28 cellular contexts compared by ENCODE assay signal in the genomic region with DNA sequence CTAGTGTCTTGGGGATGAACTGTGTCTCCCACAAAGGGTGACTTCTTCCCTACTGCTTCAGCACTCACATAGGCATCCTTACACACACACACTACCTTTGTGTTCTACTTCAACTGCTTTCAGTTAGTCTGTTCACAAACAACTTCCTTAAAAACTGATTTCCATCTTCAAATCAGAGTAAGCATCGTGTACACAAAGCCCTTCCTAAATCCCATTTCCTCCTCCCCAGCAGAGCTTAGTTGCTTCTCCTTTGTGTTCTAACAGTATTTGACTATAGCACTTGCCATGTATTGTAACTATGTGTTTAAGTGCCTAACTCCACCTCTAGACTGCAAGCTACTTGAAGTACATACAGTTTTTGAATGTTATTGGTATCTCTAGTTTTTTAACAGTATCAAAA.
DNase-seq lines count a peak whose midpoint lies in the region; ATAC-seq and TF ChIP-seq lines count a peak whose summit lies in the region.
"Had no signal": no experiment of that assay in that cellular context is flagged by ENCODE, and none has a peak within 500 bp of the region (broad histone marks: within the 10 kb centered on the region; RNA-seq: fewer than 3 reads in every experiment).

No MANE protein-coding gene starts in this region.

- H3K27me3 Mint-ChIP-seq in dendritic cell treated with granulocyte-macrophage colony-stimulating factor and Interleukin-4, amounts not matched to agents 40 ng/mL and 50 ng/mL, for 4 days = no peaks in the 10 kb centered on the region
- H3K27me3 Mint-ChIP-seq in activated CD8-positive, alpha-beta T cell treated with anti-CD3 and anti-CD28 coated beads, Interleukin-2, amount 10 ng/mL, durations not matched to agents 7 days and 5 days (ENCODE audit: low read depth) = no peaks in the 10 kb centered on the region
- H3K27me3 Mint-ChIP-seq: activated CD4-positive, alpha-beta T cell treated with anti-CD3 and anti-CD28 coated beads for 36 hours; activated CD8-positive, alpha-beta T cell treated with anti-CD3 and anti-CD28 coated beads for 36 hours; activated naive CD4-positive, alpha-beta T cell treated with anti-CD3 and anti-CD28 coated beads, Interleukin-2, amount 50 U/mL, for 24 hours had no signal

- peak overlapping the region; percentile 48 for H3K27ac Mint-ChIP-seq in dendritic cell treated with granulocyte-macrophage colony-stimulating factor and Interleukin-4, amounts not matched to agents 40 ng/mL and 50 ng/mL, for 4 days
- H3K27ac Mint-ChIP-seq in activated CD8-positive, alpha-beta T cell treated with anti-CD3 and anti-CD28 coated beads, Interleukin-2, amount 10 ng/mL, durations not matched to agents 7 days and 5 days = no peak overlapping the region
- H3K27ac Mint-ChIP-seq: activated CD4-positive, alpha-beta T cell treated with anti-CD3 and anti-CD28 coated beads for 36 hours; activated CD8-positive, alpha-beta T cell treated with anti-CD3 and anti-CD28 coated beads for 36 hours; B cell; GM23338; HFFc6; T-helper 2 cell treated with Interferon-gamma antibody and Interleukin-4, amounts not matched to agents 5 μg/mL and 100 μg/mL, for 36 hours had no signal

- no peaks in the 10 kb centered on the region for H3K36me3 Mint-ChIP-seq in dendritic cell treated with granulocyte-macrophage colony-stimulating factor and Interleukin-4, amounts not matched to agents 40 ng/mL and 50 ng/mL, for 4 days (ENCODE audit: low read depth)
- H3K36me3 Mint-ChIP-seq in activated CD8-positive, alpha-beta T cell treated with anti-CD3 and anti-CD28 coated beads, Interleukin-2, amount 10 ng/mL, durations not matched to agents 7 days and 5 days (ENCODE audit: low read depth) = peaks cover 14% of the 10 kb centered on the region

- no peaks in the 10 kb centered on the region for H3K27me3 ChIP-seq in cardiac muscle cell
- H3K27me3 ChIP-seq: pancreas, Peyer's patch, suprapubic skin had no signal

- peaks cover 12% of the 10 kb centered on the region for H3K9me3 Mint-ChIP-seq in dendritic cell treated with granulocyte-macrophage colony-stimulating factor and Interleukin-4, amounts not matched to agents 40 ng/mL and 50 ng/mL, for 4 days
- H3K9me3 Mint-ChIP-seq in activated CD8-positive, alpha-beta T cell treated with anti-CD3 and anti-CD28 coated beads, Interleukin-2, amount 10 ng/mL, durations not matched to agents 7 days and 5 days (ENCODE audit: insufficient read depth) = peaks cover 14% of the 10 kb centered on the region
- H3K9me3 Mint-ChIP-seq: HFFc6 had no signal

- H3K4me3 Mint-ChIP-seq in dendritic cell treated with granulocyte-macrophage colony-stimulating factor and Interleukin-4, amounts not matched to agents 40 ng/mL and 50 ng/mL, for 4 days = no peak overlapping the region
- H3K4me3 Mint-ChIP-seq in activated CD8-positive, alpha-beta T cell treated with anti-CD3 and anti-CD28 coated beads, Interleukin-2, amount 10 ng/mL, durations not matched to agents 7 days and 5 days = no peak overlapping the region
- H3K4me3 Mint-ChIP-seq: activated CD4-positive, alpha-beta T cell treated with anti-CD3 and anti-CD28 coated beads for 36 hours; activated CD8-positive, alpha-beta T cell treated with anti-CD3 and anti-CD28 coated beads for 36 hours; activated naive CD4-positive, alpha-beta T cell treated with anti-CD3 and anti-CD28 coated beads, Interleukin-2, amount 50 U/mL, for 24 hours; B cell; GM23338; HFFc6; T-helper 2 cell treated with Interferon-gamma antibody and Interleukin-4, amounts not matched to agents 5 μg/mL and 100 μg/mL, for 36 hours had no signal

- no peak for TF ChIP-seq POLR2A in NB4 (IDR thresholded peaks at IDR 0.05; ENCODE audit: extremely low read depth, insufficient read length)

- H3K4me1 ChIP-seq in cardiac muscle cell (ENCODE audit: low read depth) = peaks cover 41% of the 10 kb centered on the region
- H3K4me1 ChIP-seq: suprapubic skin had no signal

- H3K36me3 ChIP-seq in cardiac muscle cell = no peaks in the 10 kb centered on the region
- H3K36me3 ChIP-seq: pancreas, Peyer's patch, suprapubic skin had no signal

- no peaks in the 10 kb centered on the region for H3K9me3 ChIP-seq in cardiac muscle cell (ENCODE audit: low read depth)
- H3K9me3 ChIP-seq: pancreas, Peyer's patch, suprapubic skin had no signal

- peaks cover 21% of the 10 kb centered on the region for H3K4me1 Mint-ChIP-seq in dendritic cell treated with granulocyte-macrophage colony-stimulating factor and Interleukin-4, amounts not matched to agents 40 ng/mL and 50 ng/mL, for 4 days (ENCODE audit: low read depth)
- H3K4me1 Mint-ChIP-seq in activated CD8-positive, alpha-beta T cell treated with anti-CD3 and anti-CD28 coated beads, Interleukin-2, amount 10 ng/mL, durations not matched to agents 7 days and 5 days (ENCODE audit: low read depth) = peaks cover 9% of the 10 kb centered on the region
- H3K4me1 Mint-ChIP-seq: B cell had no signal

- H3K27ac ChIP-seq in cardiac muscle cell = peak overlapping the region; percentile 32
- H3K27ac ChIP-seq: pancreas, Peyer's patch, suprapubic skin had no signal

- TF ChIP-seq CTCF in cardiac muscle cell (IDR thresholded peaks at IDR 0.05; ENCODE audit: low read depth, low read length) (no peak), NB4 (IDR thresholded peaks at IDR 0.05; ENCODE audit: low read depth, low read length) (no peak)

- ATAC-seq in Right ventricle myocardium inferior = no peak
- ATAC-seq in activated CD8-positive, alpha-beta T cell treated with anti-CD3 and anti-CD28 coated beads, Interleukin-2, amount 10 ng/mL, durations not matched to agents 7 days and 5 days = no peak
- ATAC-seq: activated CD4-positive, alpha-beta T cell treated with anti-CD3 and anti-CD28 coated beads for 36 hours; activated CD8-positive, alpha-beta T cell treated with anti-CD3 and anti-CD28 coated beads for 36 hours; GM23338; left lobe of liver; pancreas had no signal

- intact Hi-C loops in Right ventricle myocardium inferior (cut with DNase I) = no loop called here
- intact Hi-C loops in dendritic cell treated with granulocyte-macrophage colony-stimulating factor and Interleukin-4, amounts not matched to agents 40 ng/mL and 50 ng/mL, for 4 days (cut with micrococcal nuclease) = loop anchor here (10.0 kb wide), 1 partner anchor 176 kb away; no protein-coding TSS in a partner anchor

- H3K4me3 ChIP-seq in cardiac muscle cell (no peak overlapping the region), NB4 (ENCODE audit: low read depth, low read length) (no peak overlapping the region)
- H3K4me3 ChIP-seq: GM23338, pancreas, Peyer's patch, smooth muscle cell, suprapubic skin had no signal

- POLR2A ChIA-PET in activated CD8-positive, alpha-beta T cell treated with anti-CD3 and anti-CD28 coated beads, Interleukin-2, amount 10 ng/mL, durations not matched to agents 7 days and 5 days (lab: Charles Lee) = no interaction called here

- CTCF ChIA-PET in activated CD8-positive, alpha-beta T cell treated with anti-CD3 and anti-CD28 coated beads, Interleukin-2, amount 10 ng/mL, durations not matched to agents 7 days and 5 days (lab: Charles Lee) = no interaction called here

- DNase-seq in cardiac muscle cell (ENCODE audit: low read depth in 1 of 2, low spot score in 1 of 2) (no peak), Right ventricle myocardium inferior (ENCODE audit: missing footprints) (no peak), NB4 (ENCODE audit: low read depth) (peak; percentile 11), DMS114 treated with DMSO at 0.1 percent for 48 hours (lab: John Stamatoyannopoulos, UW; ENCODE audit: unreplicated experiment) (no peak), NCI-H526 treated with DMSO at 0.1 percent for 48 hours (lab: John Stamatoyannopoulos, UW) (no peak)
- DNase-seq in activated CD8-positive, alpha-beta T cell treated with anti-CD3 and anti-CD28 coated beads, Interleukin-2, amount 10 ng/mL, durations not matched to agents 7 days and 5 days = no peak
- DNase-seq: ACHN; activated CD4-positive, alpha-beta T cell treated with anti-CD3 and anti-CD28 coated beads for 36 hours; activated CD8-positive, alpha-beta T cell treated with anti-CD3 and anti-CD28 coated beads for 36 hours; effector memory CD4-positive, alpha-beta T cell; erythroblast; HFFc6; NCI-H1048; NCI-H187; NCI-H526; pancreas; Peyer's patch; SHP77 treated with DMSO at 0.1 percent for 48 hours; stimulated activated CD4-positive, alpha-beta T cell treated with anti-CD3 and anti-CD28 coated beads, Interleukin-1b, Interleukin-23, amount 100 ng/mL, for 48 hours; stimulated activated naive CD4-positive, alpha-beta T cell treated with Interleukin-2 at 50 U/mL for 16 hours had no signal
